ENCODE assay signal across 1 cellular context in the genomic region with DNA sequence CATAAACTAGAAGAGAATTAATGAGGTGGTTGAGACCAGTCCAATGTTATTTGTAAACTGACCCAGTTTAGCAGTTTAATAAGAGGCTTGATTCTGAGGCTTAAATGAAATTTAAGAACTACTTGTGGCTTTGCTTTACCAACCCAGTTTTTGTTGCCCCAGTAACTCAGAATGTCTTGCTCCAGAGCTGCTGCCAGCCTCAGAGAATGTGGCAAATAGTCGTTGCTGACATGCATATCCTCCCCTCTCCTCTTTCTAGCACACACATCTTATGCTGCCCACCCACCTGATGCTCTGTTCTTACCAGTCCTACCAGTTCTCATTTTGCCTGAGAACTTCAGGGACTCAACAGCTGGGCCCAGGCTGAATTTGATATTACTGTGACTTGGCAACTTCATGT.
TF ChIP-seq lines count a peak whose summit lies in the region.

No MANE protein-coding gene starts in this region.

TF ChIP-seq in WTC11, 78 proteins besides CTCF, POLR2A, EP300 and RAD21 (continued from another document):
- TF ChIP-seq, protein P1, sequence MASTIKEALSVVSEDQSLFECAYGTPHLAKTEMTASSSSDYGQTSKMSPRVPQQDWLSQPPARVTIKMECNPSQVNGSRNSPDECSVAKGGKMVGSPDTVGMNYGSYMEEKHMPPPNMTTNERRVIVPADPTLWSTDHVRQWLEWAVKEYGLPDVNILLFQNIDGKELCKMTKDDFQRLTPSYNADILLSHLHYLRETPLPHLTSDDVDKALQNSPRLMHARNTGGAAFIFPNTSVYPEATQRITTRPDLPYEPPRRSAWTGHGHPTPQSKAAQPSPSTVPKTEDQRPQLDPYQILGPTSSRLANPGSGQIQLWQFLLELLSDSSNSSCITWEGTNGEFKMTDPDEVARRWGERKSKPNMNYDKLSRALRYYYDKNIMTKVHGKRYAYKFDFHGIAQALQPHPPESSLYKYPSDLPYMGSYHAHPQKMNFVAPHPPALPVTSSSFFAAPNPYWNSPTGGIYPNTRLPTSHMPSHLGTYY (CRISPR knock-in tag; IDR thresholded peaks at IDR 0.05) = no peak
- no peak for TF ChIP-seq IRF1 (CRISPR knock-in tag; IDR thresholded peaks at IDR 0.05)
- no peak for TF ChIP-seq NFYB (CRISPR knock-in tag; conservative IDR thresholded peaks at IDR 0.05; ENCODE audit: low read depth)
- TF ChIP-seq, protein P2, sequence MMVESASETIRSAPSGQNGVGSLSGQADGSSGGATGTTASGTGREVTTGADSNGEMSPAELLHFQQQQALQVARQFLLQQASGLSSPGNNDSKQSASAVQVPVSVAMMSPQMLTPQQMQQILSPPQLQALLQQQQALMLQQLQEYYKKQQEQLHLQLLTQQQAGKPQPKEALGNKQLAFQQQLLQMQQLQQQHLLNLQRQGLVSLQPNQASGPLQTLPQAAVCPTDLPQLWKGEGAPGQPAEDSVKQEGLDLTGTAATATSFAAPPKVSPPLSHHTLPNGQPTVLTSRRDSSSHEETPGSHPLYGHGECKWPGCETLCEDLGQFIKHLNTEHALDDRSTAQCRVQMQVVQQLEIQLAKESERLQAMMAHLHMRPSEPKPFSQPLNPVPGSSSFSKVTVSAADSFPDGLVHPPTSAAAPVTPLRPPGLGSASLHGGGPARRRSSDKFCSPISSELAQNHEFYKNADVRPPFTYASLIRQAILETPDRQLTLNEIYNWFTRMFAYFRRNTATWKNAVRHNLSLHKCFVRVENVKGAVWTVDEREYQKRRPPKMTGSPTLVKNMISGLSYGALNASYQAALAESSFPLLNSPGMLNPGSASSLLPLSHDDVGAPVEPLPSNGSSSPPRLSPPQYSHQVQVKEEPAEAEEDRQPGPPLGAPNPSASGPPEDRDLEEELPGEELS (CRISPR knock-in tag; IDR thresholded peaks at IDR 0.05) = no peak
- TF ChIP-seq CDX4 (CRISPR knock-in tag; IDR thresholded peaks at IDR 0.05; ENCODE audit: borderline replicate concordance) = no peak
- no peak for TF ChIP-seq NFATC4 (CRISPR knock-in tag; IDR thresholded peaks at IDR 0.05)
- TF ChIP-seq, protein P3, sequence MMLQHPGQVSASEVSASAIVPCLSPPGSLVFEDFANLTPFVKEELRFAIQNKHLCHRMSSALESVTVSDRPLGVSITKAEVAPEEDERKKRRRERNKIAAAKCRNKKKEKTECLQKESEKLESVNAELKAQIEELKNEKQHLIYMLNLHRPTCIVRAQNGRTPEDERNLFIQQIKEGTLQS (CRISPR knock-in tag; conservative IDR thresholded peaks at IDR 0.05) = no peak
- no peak for TF ChIP-seq GRHL2 (CRISPR knock-in tag; IDR thresholded peaks at IDR 0.05; ENCODE audit: insufficient replicate concordance, severe bottlenecking)
- TF ChIP-seq SMAD4 (CRISPR knock-in tag; IDR thresholded peaks at IDR 0.05) = no peak
- TF ChIP-seq FOXK1 (CRISPR knock-in tag; IDR thresholded peaks at IDR 0.05) = no peak
- no peak for TF ChIP-seq AFF4 (CRISPR knock-in tag; IDR thresholded peaks at IDR 0.05; ENCODE audit: borderline replicate concordance)
- no peak for TF ChIP-seq NR3C1 (CRISPR knock-in tag; conservative IDR thresholded peaks at IDR 0.05; ENCODE audit: low read depth)
- no peak for TF ChIP-seq ETV6 (CRISPR knock-in tag; IDR thresholded peaks at IDR 0.05)
